17 cellular contexts compared by ENCODE assay signal in the genomic region with DNA sequence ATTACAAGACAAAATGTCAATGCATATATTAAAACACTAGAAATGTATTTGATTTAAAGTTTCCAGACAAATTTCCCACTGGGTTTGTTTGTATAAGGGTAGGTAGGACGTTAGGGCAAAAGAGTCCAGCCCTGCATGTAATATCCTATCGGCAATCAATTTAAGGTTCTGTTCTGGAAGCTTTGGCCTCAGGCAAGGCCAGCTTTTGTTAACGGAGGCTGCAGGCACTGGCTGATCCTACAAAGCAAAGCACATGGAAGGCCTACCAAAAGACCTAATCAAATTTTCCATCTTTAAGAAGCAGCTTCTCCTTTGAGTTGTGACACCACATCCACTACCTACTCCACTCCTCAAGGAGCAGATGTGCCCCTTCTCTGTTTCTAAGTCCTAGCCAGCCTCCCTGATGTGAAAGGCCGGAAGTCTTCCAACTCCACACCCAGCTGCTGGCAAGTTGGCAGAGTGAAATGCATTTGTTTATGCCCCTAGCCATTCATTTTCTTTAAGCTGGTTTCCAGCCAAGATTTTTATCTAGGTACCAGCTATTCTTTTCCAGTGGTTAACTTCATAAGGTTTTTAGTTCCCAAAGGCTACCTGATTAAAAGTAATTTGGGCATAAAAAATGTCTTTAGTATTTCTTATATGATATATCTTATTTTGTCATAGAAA.
DNase-seq lines count a peak whose midpoint lies in the region; ATAC-seq lines count a peak whose summit lies in the region.
"Had no signal": no experiment of that assay in that cellular context is flagged by ENCODE, and none has a peak within 500 bp of the region (broad histone marks: within the 10 kb centered on the region; RNA-seq: fewer than 3 reads in every experiment).

No MANE protein-coding gene starts in this region.

- ATAC-seq in HG03108 (IDR thresholded peaks at IDR 0.05; ENCODE audit: unreplicated experiment): no peak
- ATAC-seq: activated CD8-positive, alpha-beta T cell treated with anti-CD3 and anti-CD28 coated beads, Interleukin-2, amount 10 ng/mL, durations not matched to agents 7 days and 5 days; activated T-cell treated with anti-CD3 and anti-CD28 coated beads, Interleukin-2, amount 50 U/mL, for 4 hours; natural killer cell; stimulated activated naive CD8-positive, alpha-beta T cell treated with anti-CD3 and anti-CD28 coated beads, Interleukin-15, Interleukin-2, amounts not matched to agents 100 U/mL and 50 U/mL, for 24 hours; upper lobe of right lung had no signal

- DNase-seq in EL: peak; percentile 18
- peak; percentile 75 for DNase-seq in NCI-H1105 treated with DMSO at 0.1 percent for 48 hours (lab: John Stamatoyannopoulos, UW)
- peak; percentile 38 for DNase-seq in dermis blood vessel endothelial cell
- DNase-seq in pulmonary artery endothelial cell (ENCODE audit: low read depth, low spot score): peak; percentile 15
- no peak for DNase-seq in effector CD4-positive, alpha-beta T cell
- DNase-seq in mucosa of gallbladder (ENCODE audit: low spot score): no peak
- DNase-seq: activated CD8-positive, alpha-beta T cell treated with anti-CD3 and anti-CD28 coated beads, Interleukin-2, amount 10 ng/mL, durations not matched to agents 7 days and 5 days; activated naive CD4-positive, alpha-beta T cell treated with anti-CD3 and anti-CD28 coated beads, Interleukin-2, amount 50 U/mL, for 16 hours; activated T-cell treated with anti-CD3 and anti-CD28 coated beads, Interleukin-2, amount 50 U/mL, for 4 hours; natural killer cell; NCI-H1048; NCI-H2081 treated with DMSO at 0.1 percent for 48 hours; NCI-H524 treated with DMSO at 0.1 percent for 48 hours; stimulated activated CD4-positive, alpha-beta T cell treated with anti-CD3 and anti-CD28 coated beads, Interleukin-2, amount 100 ng/mL, for 24 hours; stimulated activated naive CD8-positive, alpha-beta T cell treated with anti-CD3 and anti-CD28 coated beads, Interleukin-15, Interleukin-2, amounts not matched to agents 100 U/mL and 50 U/mL, for 24 hours; upper lobe of right lung had no signal

Comparison
In these comparisons a context has a peak if more than half of its experiments do, and no peak if none do; other contexts are left out.
1. DNase-seq: peak in EL (single experiment), NCI-H1105 treated with DMSO at 0.1 percent for 48 hours (single experiment), dermis blood vessel endothelial cell (single experiment) and pulmonary artery endothelial cell (single experiment); none in effector CD4-positive, alpha-beta T cell (single experiment) and mucosa of gallbladder (single experiment).